ENCODE assay signal across 18 cellular contexts in the genomic region with DNA sequence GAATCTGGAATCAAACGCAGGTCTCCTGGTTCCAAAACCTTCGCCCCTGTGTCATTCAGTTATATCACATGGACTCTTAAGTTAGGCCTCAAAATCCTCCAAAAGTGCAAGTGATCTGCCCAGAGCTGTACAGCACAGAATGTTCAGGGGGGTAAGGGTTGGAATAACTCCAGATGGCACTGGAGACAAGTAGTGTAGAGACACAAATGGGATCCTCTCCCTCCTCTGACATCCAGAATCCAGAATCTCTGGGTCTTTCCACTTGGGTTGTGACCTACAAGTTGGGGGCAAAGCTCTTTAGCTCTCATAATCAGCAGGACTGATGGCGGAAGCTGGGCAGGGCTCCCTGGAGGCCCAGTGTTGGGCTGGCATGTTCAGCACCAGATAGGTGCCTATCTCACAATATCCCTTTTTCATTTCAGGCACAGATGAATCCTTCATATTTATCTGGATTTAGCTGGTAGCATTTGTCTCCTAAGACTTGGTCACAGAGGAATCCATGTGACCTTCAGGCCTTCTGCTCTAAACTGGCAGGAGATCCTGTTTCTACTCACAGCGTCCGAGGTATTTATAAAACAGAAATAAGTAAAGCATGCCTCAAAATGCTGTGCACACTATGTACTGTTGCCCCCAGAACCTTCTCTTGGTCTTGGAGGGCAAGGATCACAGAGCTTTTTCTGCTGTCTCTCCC. TPM values are rescaled to one million over a fixed set of nuclear protein-coding genes. Genes with fewer than 3 reads are reported as not detected.
DNase-seq lines count a peak whose midpoint lies in the region; ATAC-seq, FAIRE-seq and TF ChIP-seq lines count a peak whose summit lies in the region.
"Had no signal": no experiment of that assay in that cellular context is flagged by ENCODE, and none has a peak within 500 bp of the region (broad histone marks: within the 10 kb centered on the region; RNA-seq: fewer than 3 reads in every experiment).

No MANE protein-coding gene starts in this region.

- H3K27me3 ChIP-seq in ACC112 (ENCODE audit: insufficient read depth, low read length), result no peaks in the 10 kb centered on the region
- no peaks in the 10 kb centered on the region for H3K27me3 ChIP-seq in astrocyte (ENCODE audit: insufficient read depth, low read length)
- no peaks in the 10 kb centered on the region for H3K27me3 ChIP-seq in sigmoid colon

- no peaks in the 10 kb centered on the region for H3K27me3 Mint-ChIP-seq in astrocyte (ENCODE audit: low read depth, unreplicated experiment)
- H3K27me3 Mint-ChIP-seq: activated naive CD4-positive, alpha-beta T cell treated with anti-CD3 and anti-CD28 coated beads, Interleukin-2, amount 50 U/mL, for 24 hours had no signal

- H3K27ac Mint-ChIP-seq in astrocyte (ENCODE audit: unreplicated experiment), result no peak overlapping the region
- H3K27ac Mint-ChIP-seq: activated naive CD4-positive, alpha-beta T cell treated with anti-CD3 and anti-CD28 coated beads, Interleukin-2, amount 50 U/mL, for 24 hours; stimulated activated effector memory CD8-positive, alpha-beta T cell treated with anti-CD3 and anti-CD28 coated beads, Interleukin-12 subunit alpha, Interleukin-12 subunit beta, amount 100 ng/mL, for 72 hours had no signal

- H3K9me3 ChIP-seq in astrocyte (ENCODE audit: insufficient read depth, low read depth, low read length) (no peaks in the 10 kb centered on the region), sigmoid colon (no peaks in the 10 kb centered on the region)
- H3K9me3 ChIP-seq: Caco-2 had no signal

- no peaks in the 10 kb centered on the region for H4K20me1 ChIP-seq in astrocyte (ENCODE audit: insufficient read depth, low read length)

- FAIRE-seq in astrocyte (lab: Jason Lieb, UNC), result no peak
- FAIRE-seq: GM18507 had no signal

- peaks cover 58% of the 10 kb centered on the region for H3K79me2 ChIP-seq in ACC112 (ENCODE audit: control insufficient read depth, insufficient read depth, low read length, unreplicated experiment)
- H3K79me2 ChIP-seq in astrocyte (ENCODE audit: insufficient read depth, low read length), result peaks cover 70% of the 10 kb centered on the region

- no peak for TF ChIP-seq EP300 in sigmoid colon (IDR thresholded peaks at IDR 0.05)

- WGBS in sigmoid colon, 2 donors, result 91 to 92% methylated on average over 5 of the region's 5 CpGs

- 0 out of 2 replicates have a peak, but pooled peaks cover 5% of the 10 kb centered on the region for H3K36me3 ChIP-seq in ACC112 (ENCODE audit: insufficient read depth, low read length)
- H3K36me3 ChIP-seq in astrocyte (ENCODE audit: insufficient read depth, low read length), result peaks cover 10% of the 10 kb centered on the region
- peaks cover 0 to 13% (median 0%) of the 10 kb centered on the region in 4 donors for H3K36me3 ChIP-seq in sigmoid colon

- no peak overlapping the region for H3K4me3 Mint-ChIP-seq in astrocyte (ENCODE audit: unreplicated experiment)
- H3K4me3 Mint-ChIP-seq: activated naive CD4-positive, alpha-beta T cell treated with anti-CD3 and anti-CD28 coated beads, Interleukin-2, amount 50 U/mL, for 24 hours; stimulated activated effector memory CD8-positive, alpha-beta T cell treated with anti-CD3 and anti-CD28 coated beads, Interleukin-12 subunit alpha, Interleukin-12 subunit beta, amount 100 ng/mL, for 72 hours had no signal

- no peak for TF ChIP-seq CTCF in astrocyte (IDR thresholded peaks at IDR 0.05; ENCODE audit: insufficient read depth, low read depth, low read length)
- TF ChIP-seq CTCF in sigmoid colon (IDR thresholded peaks at IDR 0.05), result no peak

- no peaks in the 10 kb centered on the region for H3K9me3 Mint-ChIP-seq in astrocyte (ENCODE audit: unreplicated experiment)
- H3K9me3 Mint-ChIP-seq: activated naive CD4-positive, alpha-beta T cell treated with anti-CD3 and anti-CD28 coated beads, Interleukin-2, amount 50 U/mL, for 24 hours; stimulated activated effector memory CD8-positive, alpha-beta T cell treated with anti-CD3 and anti-CD28 coated beads, Interleukin-12 subunit alpha, Interleukin-12 subunit beta, amount 100 ng/mL, for 72 hours had no signal

- no peak overlapping the region for H2AFZ ChIP-seq in ACC112 (ENCODE audit: low read length, unreplicated experiment)
- H2AFZ ChIP-seq in astrocyte (ENCODE audit: low read depth, low read length), result no peak overlapping the region
- H2AFZ ChIP-seq: GM23248 had no signal

- H3K4me1 Mint-ChIP-seq in astrocyte (ENCODE audit: low read depth, unreplicated experiment), result peaks cover 47% of the 10 kb centered on the region

- H3K9ac ChIP-seq in astrocyte (ENCODE audit: low read length), result peak overlapping the region; percentile 70

- H3K4me3 ChIP-seq in ACC112 (ENCODE audit: low read depth, low read length) (peak overlapping the region; percentile 53; the same call in 1 of the 2 replicates), astrocyte (ENCODE audit: insufficient read depth, low read depth, low read length) (no peak overlapping the region), sigmoid colon (no peak overlapping the region)
- H3K4me3 ChIP-seq: GM23248 had no signal

- intact Hi-C loops in left ventricle myocardium superior (cut with micrococcal nuclease), result no loop called here
- intact Hi-C loops in sigmoid colon (cut with DNase I), result loop anchor here (10.0 kb wide), 1 partner anchor 559 kb away; a partner anchor contains a TSS

- H3K4me1 ChIP-seq in ACC112 (ENCODE audit: control insufficient read depth, insufficient read depth, low read length, unreplicated experiment) (peaks cover 64% of the 10 kb centered on the region), astrocyte (ENCODE audit: insufficient read depth, low read length) (peaks cover 43% of the 10 kb centered on the region), sigmoid colon (peaks cover 0 to 100% (median 95%) of the 10 kb centered on the region in 4 donors)

- H3K27ac ChIP-seq in ACC112 (ENCODE audit: low read depth, low read length), result peak overlapping the region; percentile 96
- H3K27ac ChIP-seq in astrocyte (ENCODE audit: low read depth, low read length), result peak overlapping the region; percentile 97
- peak overlapping the region; percentile 77 to 97 (median 89) for H3K27ac ChIP-seq in sigmoid colon

- TF ChIP-seq POLR2A in sigmoid colon (IDR thresholded peaks at IDR 0.05), result no peak

- H3K4me2 ChIP-seq in astrocyte (ENCODE audit: low read length), result no peak overlapping the region

- peaks cover 5% of the 10 kb centered on the region for H3K36me3 Mint-ChIP-seq in astrocyte (ENCODE audit: low read depth, unreplicated experiment)

- ATAC-seq in left ventricle myocardium superior, result peak; percentile 4
- ATAC-seq: activated CD4-positive, CD25-positive, alpha-beta regulatory T cell treated with anti-CD3 and anti-CD28 coated beads, Interleukin-2, amount 50 U/mL, for 24 hours; stimulated activated effector memory CD8-positive, alpha-beta T cell treated with anti-CD3 and anti-CD28 coated beads, Interleukin-12 subunit alpha, Interleukin-12 subunit beta, amount 100 ng/mL, for 72 hours had no signal

- DNase-seq in astrocyte (ENCODE audit: low read depth) (no peak), left ventricle myocardium superior (no peak), sigmoid colon (peak; percentile 53), NCI-H146 (lab: John Stamatoyannopoulos, UW) (no peak), NCI-H446 treated with DMSO at 0.1 percent for 48 hours (lab: John Stamatoyannopoulos, UW) (no peak), NOMO-1 (lab: John Stamatoyannopoulos, UW; ENCODE audit: unreplicated experiment in 2 of 2) (no peak)
- DNase-seq in stimulated activated CD4-positive, alpha-beta T cell treated with anti-CD3 and anti-CD28 coated beads, Interleukin-4, amount 100 ng/mL, for 24 hours, result no peak
- DNase-seq: activated CD8-positive, alpha-beta memory T cell treated with anti-CD3 and anti-CD28 coated beads, Interleukin-2, amount 50 U/mL, for 4 hours; Caco-2; mesendoderm; OCI-M1; stimulated activated CD4-positive, alpha-beta T cell treated with anti-CD3 and anti-CD28 coated beads, Interleukin-2, amount 100 ng/mL, for 48 hours had no signal

RNA-seq across cellular contexts. Expression of a gene that starts 15.4 kb away (rescaled TPM):
- total RNA-seq in astrocyte (41.3 and 50.3 TPM in 2 replicates), left ventricle myocardium superior (84.4 TPM), sigmoid colon (10 to 100 TPM; 32.9 to 81.5 (median 49.0) TPM)
- polyA plus RNA-seq in sigmoid colon, result 10 to 100 TPM in 1 of 3 donors, 1 to 10 TPM in 2; 1.8 to 27.7 (median 4.2) TPM
